Comparison of ENCODE assay signal across 25 cellular contexts in genomic region chr9:79940919-79941318, GRCh38.
"Had no signal": no experiment of that assay in that cellular context is flagged by ENCODE, and none has a peak within 500 bp of the region (broad histone marks: within the 10 kb centered on the region; RNA-seq: fewer than 3 reads in every experiment).

No MANE protein-coding gene starts in this region.

- H3K27me3 Mint-ChIP-seq: naive thymus-derived CD8-positive, alpha-beta T cell; stimulated activated naive CD8-positive, alpha-beta T cell treated with anti-CD3 and anti-CD28 coated beads, Interleukin-15, Interleukin-2, amounts not matched to agents 100 ng/mL and 50 ng/mL, for 24 hours had no signal

- H3K4me3 Mint-ChIP-seq: naive thymus-derived CD8-positive, alpha-beta T cell; nephron; stimulated activated effector memory CD8-positive, alpha-beta T cell treated with anti-CD3 and anti-CD28 coated beads, Interleukin-12 subunit alpha, Interleukin-12 subunit beta, amount 100 ng/mL, for 72 hours; stimulated activated naive CD8-positive, alpha-beta T cell treated with anti-CD3 and anti-CD28 coated beads, Interleukin-15, Interleukin-2, amounts not matched to agents 100 ng/mL and 50 ng/mL, for 24 hours had no signal

- H3K4me3 ChIP-seq: lower lobe of right lung, psoas muscle, right lobe of liver, smooth muscle cell, suprapubic skin, thoracic aorta, tibial artery, upper lobe of right lung had no signal

- H3K4me2 ChIP-seq: smooth muscle cell had no signal

- H3K9me3 Mint-ChIP-seq: nephron; stimulated activated effector memory CD8-positive, alpha-beta T cell treated with anti-CD3 and anti-CD28 coated beads, Interleukin-12 subunit alpha, Interleukin-12 subunit beta, amount 100 ng/mL, for 72 hours had no signal

- H3K27me3 ChIP-seq: right lobe of liver, suprapubic skin, tibial artery, upper lobe of right lung had no signal

- H3K9ac ChIP-seq: parathyroid adenoma had no signal

- ATAC-seq: left colon; lower lobe of right lung; naive thymus-derived CD8-positive, alpha-beta T cell; psoas muscle; right lobe of liver; stimulated activated effector memory CD8-positive, alpha-beta T cell treated with anti-CD3 and anti-CD28 coated beads, Interleukin-12 subunit alpha, Interleukin-12 subunit beta, amount 100 ng/mL, for 72 hours; upper lobe of right lung had no signal

- H3K36me3 ChIP-seq: lower lobe of right lung, right lobe of liver, suprapubic skin, thoracic aorta, tibial artery, upper lobe of right lung had no signal

- H3K79me2 ChIP-seq: parathyroid adenoma had no signal

- H2AFZ ChIP-seq: parathyroid adenoma had no signal

- FAIRE-seq: keratinocyte, urothelium cell line had no signal

- H3K4me1 ChIP-seq: lower lobe of right lung, psoas muscle, right lobe of liver, tibial artery, upper lobe of right lung had no signal

- H3K27ac ChIP-seq: lower lobe of right lung, parathyroid adenoma, psoas muscle, right lobe of liver, suprapubic skin, thoracic aorta, tibial artery, upper lobe of right lung had no signal

- H3K36me3 Mint-ChIP-seq: stimulated activated effector memory CD8-positive, alpha-beta T cell treated with anti-CD3 and anti-CD28 coated beads, Interleukin-12 subunit alpha, Interleukin-12 subunit beta, amount 100 ng/mL, for 72 hours had no signal

- H3K9me3 ChIP-seq: lower lobe of right lung, psoas muscle, right lobe of liver, suprapubic skin, thoracic aorta, tibial artery, upper lobe of right lung had no signal

- DNase-seq: head of caudate nucleus; hippocampal formation; left colon; lower lobe of right lung; mammary epithelial cell; mesenchymal stem cell; naive thymus-derived CD8-positive, alpha-beta T cell; nucleus accumbens; psoas muscle; right lobe of liver; stimulated activated CD4-positive, alpha-beta T cell treated with anti-CD3 and anti-CD28 coated beads, Interleukin-15, amount 100 ng/mL, for 24 hours; stimulated activated CD4-positive, alpha-beta T cell treated with anti-CD3 and anti-CD28 coated beads, Interleukin-2, amount 100 ng/mL, for 24 hours; stimulated activated CD4-positive, alpha-beta T cell treated with anti-CD3 and anti-CD28 coated beads, Interleukin-4, amount 100 ng/mL, for 1 hour; tibial artery; trophoblast cell; upper lobe of right lung had no signal

- H3K27ac Mint-ChIP-seq: naive thymus-derived CD8-positive, alpha-beta T cell; nephron; stimulated activated effector memory CD8-positive, alpha-beta T cell treated with anti-CD3 and anti-CD28 coated beads, Interleukin-12 subunit alpha, Interleukin-12 subunit beta, amount 100 ng/mL, for 72 hours; stimulated activated naive CD8-positive, alpha-beta T cell treated with anti-CD3 and anti-CD28 coated beads, Interleukin-15, Interleukin-2, amounts not matched to agents 100 ng/mL and 50 ng/mL, for 24 hours had no signal

- H3K4me1 Mint-ChIP-seq: nephron; stimulated activated effector memory CD8-positive, alpha-beta T cell treated with anti-CD3 and anti-CD28 coated beads, Interleukin-12 subunit alpha, Interleukin-12 subunit beta, amount 100 ng/mL, for 72 hours had no signal
